ENCODE assay signal across 23 cellular contexts in genomic region chr22:47776329-47776728, GRCh38.
"Had no signal": no experiment of that assay in that cellular context is flagged by ENCODE, and none has a peak within 500 bp of the region (broad histone marks: within the 10 kb centered on the region; RNA-seq: fewer than 3 reads in every experiment).

No MANE protein-coding gene starts in this region.

- DNase-seq: activated CD4-positive, alpha-beta T cell treated with anti-CD3 and anti-CD28 coated beads, Interleukin-2, amount 50 U/mL, for 1 hour; activated CD4-positive, CD25-positive, alpha-beta regulatory T cell; activated CD8-positive, alpha-beta memory T cell treated with anti-CD3 and anti-CD28 coated beads for 24 hours; activated naive CD4-positive, alpha-beta T cell; activated naive CD8-positive, alpha-beta T cell treated with anti-CD3 and anti-CD28 coated beads, Interleukin-2, amount 10 ng/mL, durations not matched to agents 7 days and 5 days; anterior cingulate cortex; brain microvascular endothelial cell; cerebellar nuclear complex; effector memory CD4-positive, alpha-beta T cell; left ventricle myocardium inferior; mucosa of descending colon; occipital lobe; right cardiac atrium; small intestine; stimulated activated CD4-positive, alpha-beta T cell treated with anti-CD3 and anti-CD28 coated beads, Interleukin-4, amount 100 ng/mL, for 24 hours; stimulated activated naive CD4-positive, alpha-beta T cell; substantia nigra; T-helper 17 cell; transverse colon had no signal

- H3K9me3 ChIP-seq: mucosa of descending colon, prostate gland, transverse colon had no signal

- H3K9me3 Mint-ChIP-seq: activated naive CD8-positive, alpha-beta T cell treated with anti-CD3 and anti-CD28 coated beads, Interleukin-2, amount 10 ng/mL, durations not matched to agents 7 days and 5 days; natural killer cell treated with Interleukin-12 subunit alpha and Interleukin-12 subunit beta and Interleukin-15 and Interleukin-18, amount 100 ng/mL, for 72 hours had no signal

- H3K4me3 ChIP-seq: gastroesophageal sphincter, left ventricle myocardium inferior, mucosa of descending colon, prostate gland, transverse colon had no signal

- H3K4me3 Mint-ChIP-seq: activated naive CD8-positive, alpha-beta T cell treated with anti-CD3 and anti-CD28 coated beads, Interleukin-2, amount 10 ng/mL, durations not matched to agents 7 days and 5 days; natural killer cell treated with Interleukin-12 subunit alpha and Interleukin-12 subunit beta and Interleukin-15 and Interleukin-18, amount 100 ng/mL, for 72 hours; T-helper 17 cell had no signal

- H3K27me3 ChIP-seq: brain microvascular endothelial cell, transverse colon had no signal

- H3K4me1 Mint-ChIP-seq: activated naive CD8-positive, alpha-beta T cell treated with anti-CD3 and anti-CD28 coated beads, Interleukin-2, amount 10 ng/mL, durations not matched to agents 7 days and 5 days; T-helper 17 cell had no signal

- ATAC-seq: gastroesophageal sphincter; mucosa of descending colon; natural killer cell treated with Interleukin-12 subunit alpha and Interleukin-12 subunit beta and Interleukin-15 and Interleukin-18, amount 100 ng/mL, for 72 hours; right cardiac atrium; T-helper 17 cell had no signal

- H3K27ac ChIP-seq: brain microvascular endothelial cell, epithelial cell of prostate, gastroesophageal sphincter, left ventricle myocardium inferior, prostate gland, transverse colon had no signal

- H3K27ac Mint-ChIP-seq: activated naive CD8-positive, alpha-beta T cell treated with anti-CD3 and anti-CD28 coated beads, Interleukin-2, amount 10 ng/mL, durations not matched to agents 7 days and 5 days; natural killer cell treated with Interleukin-12 subunit alpha and Interleukin-12 subunit beta and Interleukin-15 and Interleukin-18, amount 100 ng/mL, for 72 hours; T-helper 17 cell had no signal

- H3K36me3 ChIP-seq: brain microvascular endothelial cell, gastroesophageal sphincter, left ventricle myocardium inferior, prostate gland, transverse colon had no signal

- H3K27me3 Mint-ChIP-seq: activated naive CD8-positive, alpha-beta T cell treated with anti-CD3 and anti-CD28 coated beads, Interleukin-2, amount 10 ng/mL, durations not matched to agents 7 days and 5 days had no signal

- H3K4me1 ChIP-seq: gastroesophageal sphincter, left ventricle myocardium inferior, prostate gland, transverse colon had no signal

- H3K36me3 Mint-ChIP-seq: activated naive CD8-positive, alpha-beta T cell treated with anti-CD3 and anti-CD28 coated beads, Interleukin-2, amount 10 ng/mL, durations not matched to agents 7 days and 5 days; natural killer cell treated with Interleukin-12 subunit alpha and Interleukin-12 subunit beta and Interleukin-15 and Interleukin-18, amount 100 ng/mL, for 72 hours had no signal
